19 cellular contexts compared by ENCODE assay signal in genomic region chr9:124214596-124215550, GRCh38. TPM values are rescaled to one million over a fixed set of nuclear protein-coding genes. Genes with fewer than 3 reads are reported as not detected.
DNase-seq lines count a peak whose midpoint lies in the region; ATAC-seq, FAIRE-seq and TF ChIP-seq lines count a peak whose summit lies in the region.
"Had no signal": no experiment of that assay in that cellular context is flagged by ENCODE, and none has a peak within 500 bp of the region (broad histone marks: within the 10 kb centered on the region; RNA-seq: fewer than 3 reads in every experiment).

No MANE protein-coding gene starts in this region.

- in situ Hi-C loops in HepG2 (cut with HindIII; ENCODE audit: extremely low pct_ligation_motif_present, low pct_unique_long_range_greater_than_20kb) = no loop called here

- H3K9me3 Mint-ChIP-seq in activated naive CD4-positive, alpha-beta T cell treated with anti-CD3 and anti-CD28 coated beads, Interleukin-2, amount 50 U/mL, for 24 hours = no peaks in the 10 kb centered on the region
- H3K9me3 Mint-ChIP-seq in activated naive CD4-positive, alpha-beta T cell treated with anti-CD3 and anti-CD28 coated beads for 36 hours = no peaks in the 10 kb centered on the region
- H3K9me3 Mint-ChIP-seq in activated CD8-positive, alpha-beta T cell treated with anti-CD3 and anti-CD28 coated beads, Interleukin-2, amount 10 ng/mL, durations not matched to agents 7 days and 5 days (ENCODE audit: insufficient read depth) = no peaks in the 10 kb centered on the region
- H3K9me3 Mint-ChIP-seq: naive thymus-derived CD4-positive, alpha-beta T cell had no signal

- ATAC-seq in activated CD8-positive, alpha-beta T cell treated with anti-CD3 and anti-CD28 coated beads, Interleukin-2, amount 10 ng/mL, durations not matched to agents 7 days and 5 days = no peak
- no peak for ATAC-seq in HepG2
- no peak for ATAC-seq in upper lobe of right lung
- no peak for ATAC-seq in HG02763 (IDR thresholded peaks at IDR 0.05; ENCODE audit: unreplicated experiment)
- ATAC-seq: lower lobe of right lung; naive thymus-derived CD4-positive, alpha-beta T cell had no signal

- TF ChIP-seq EP300 in HepG2 (IDR thresholded peaks at IDR 0.05; ENCODE audit: low read depth in 2 of 2, low read length in 2 of 2) (no peak), HepG2 (CRISPR knock-in tag; IDR thresholded peaks at IDR 0.05; ENCODE audit: borderline replicate concordance) (no peak), ovary (IDR thresholded peaks at IDR 0.05) (no peak)

- H3K36me3 ChIP-seq in HepG2 (replicated peaks in 1 of 2; ENCODE audit: control insufficient read depth in 1 of 2, insufficient read depth in 2 of 2, low read length in 2 of 2) (no peaks in the 10 kb centered on the region), upper lobe of right lung (no peaks in the 10 kb centered on the region), ovary (no peaks in the 10 kb centered on the region)
- H3K36me3 ChIP-seq: lower lobe of right lung had no signal

- CTCF ChIA-PET in activated naive CD4-positive, alpha-beta T cell treated with anti-CD3 and anti-CD28 coated beads for 36 hours (lab: Charles Lee) = interaction anchor here (1.3 kb wide), 1 partner anchor 87 kb away, joined by 3 read pairs; no protein-coding TSS in a partner anchor
- CTCF ChIA-PET in activated CD8-positive, alpha-beta T cell treated with anti-CD3 and anti-CD28 coated beads, Interleukin-2, amount 10 ng/mL, durations not matched to agents 7 days and 5 days (lab: Charles Lee) = interaction anchor here (0.8 kb wide), 1 partner anchor 13 kb away, joined by 3 read pairs; no protein-coding TSS in a partner anchor
- CTCF ChIA-PET in HepG2 (lab: Yijun Ruan, JAX; ENCODE audit: low intra/inter-chr PET ratio, low total read pairs) = no interaction called here

- H2AFZ ChIP-seq in HepG2 (ENCODE audit: low read length) = no peak overlapping the region

- no peaks in the 10 kb centered on the region for H3K27me3 Mint-ChIP-seq in activated naive CD4-positive, alpha-beta T cell treated with anti-CD3 and anti-CD28 coated beads, Interleukin-2, amount 50 U/mL, for 24 hours
- H3K27me3 Mint-ChIP-seq in activated naive CD4-positive, alpha-beta T cell treated with anti-CD3 and anti-CD28 coated beads for 36 hours (ENCODE audit: low read depth) = no peaks in the 10 kb centered on the region
- H3K27me3 Mint-ChIP-seq in activated CD8-positive, alpha-beta T cell treated with anti-CD3 and anti-CD28 coated beads, Interleukin-2, amount 10 ng/mL, durations not matched to agents 7 days and 5 days (ENCODE audit: low read depth) = no peaks in the 10 kb centered on the region
- H3K27me3 Mint-ChIP-seq: naive thymus-derived CD4-positive, alpha-beta T cell had no signal

- peaks cover 35% of the 10 kb centered on the region for H3K4me1 Mint-ChIP-seq in activated naive CD4-positive, alpha-beta T cell treated with anti-CD3 and anti-CD28 coated beads, Interleukin-2, amount 50 U/mL, for 24 hours
- peaks cover 45% of the 10 kb centered on the region for H3K4me1 Mint-ChIP-seq in activated naive CD4-positive, alpha-beta T cell treated with anti-CD3 and anti-CD28 coated beads for 36 hours (ENCODE audit: low read depth)
- H3K4me1 Mint-ChIP-seq in activated CD8-positive, alpha-beta T cell treated with anti-CD3 and anti-CD28 coated beads, Interleukin-2, amount 10 ng/mL, durations not matched to agents 7 days and 5 days (ENCODE audit: low read depth) = peaks cover 74% of the 10 kb centered on the region

- H3K36me3 Mint-ChIP-seq in activated naive CD4-positive, alpha-beta T cell treated with anti-CD3 and anti-CD28 coated beads, Interleukin-2, amount 50 U/mL, for 24 hours = no peaks in the 10 kb centered on the region
- H3K36me3 Mint-ChIP-seq in activated naive CD4-positive, alpha-beta T cell treated with anti-CD3 and anti-CD28 coated beads for 36 hours (ENCODE audit: low read depth) = no peaks in the 10 kb centered on the region
- H3K36me3 Mint-ChIP-seq in activated CD8-positive, alpha-beta T cell treated with anti-CD3 and anti-CD28 coated beads, Interleukin-2, amount 10 ng/mL, durations not matched to agents 7 days and 5 days (ENCODE audit: low read depth) = no peaks in the 10 kb centered on the region
- H3K36me3 Mint-ChIP-seq: naive thymus-derived CD4-positive, alpha-beta T cell had no signal

- peak overlapping the region; percentile 46 for H3K27ac Mint-ChIP-seq in activated naive CD4-positive, alpha-beta T cell treated with anti-CD3 and anti-CD28 coated beads, Interleukin-2, amount 50 U/mL, for 24 hours
- no peak overlapping the region for H3K27ac Mint-ChIP-seq in activated naive CD4-positive, alpha-beta T cell treated with anti-CD3 and anti-CD28 coated beads for 36 hours
- peak overlapping the region; percentile 95 for H3K27ac Mint-ChIP-seq in activated CD8-positive, alpha-beta T cell treated with anti-CD3 and anti-CD28 coated beads, Interleukin-2, amount 10 ng/mL, durations not matched to agents 7 days and 5 days

- no TSS peak for BruUV-seq in HepG2 (replicated peaks; lab: Mats Ljungman, UMichigan)

- no peak overlapping the region for H3K4me2 ChIP-seq in HepG2 (ENCODE audit: low read depth, low read length)

- POLR2A ChIA-PET in activated CD8-positive, alpha-beta T cell treated with anti-CD3 and anti-CD28 coated beads, Interleukin-2, amount 10 ng/mL, durations not matched to agents 7 days and 5 days (lab: Charles Lee) = interaction anchor here (1.1 kb wide), 2 partner anchors 11 to 13 kb away, joined by 3 to 4 read pairs; no protein-coding TSS in a partner anchor
- POLR2A ChIA-PET in HepG2 (lab: Yijun Ruan, JAX) = no interaction called here

- H3K79me2 ChIP-seq in HepG2 (ENCODE audit: insufficient read depth, low read length) = no peaks in the 10 kb centered on the region

- H3K4me3 Mint-ChIP-seq in activated naive CD4-positive, alpha-beta T cell treated with anti-CD3 and anti-CD28 coated beads, Interleukin-2, amount 50 U/mL, for 24 hours = no peak overlapping the region
- H3K4me3 Mint-ChIP-seq in activated naive CD4-positive, alpha-beta T cell treated with anti-CD3 and anti-CD28 coated beads for 36 hours = no peak overlapping the region
- no peak overlapping the region for H3K4me3 Mint-ChIP-seq in activated CD8-positive, alpha-beta T cell treated with anti-CD3 and anti-CD28 coated beads, Interleukin-2, amount 10 ng/mL, durations not matched to agents 7 days and 5 days

- TF ChIP-seq POLR2A in HepG2 (IDR thresholded peaks at IDR 0.05; ENCODE audit: insufficient read depth in 1 of 2, low read depth in 2 of 2, low read length in 2 of 2) (no peak), ovary (IDR thresholded peaks at IDR 0.05) (no peak)

- 53% methylated on average over 7 of the region's 13 CpGs for WGBS in HepG2 (ENCODE audit: low lambda C conversion rate)
- 65 to 68% (median 66%) methylated on average over 13 of the region's 13 CpGs for WGBS in ovary, 3 donors

- H3K9me3 ChIP-seq in HepG2 (ENCODE audit: low read length) (no peaks in the 10 kb centered on the region), upper lobe of right lung (no peaks in the 10 kb centered on the region), ovary (no peaks in the 10 kb centered on the region)
- H3K9me3 ChIP-seq: lower lobe of right lung had no signal

- no peak for FAIRE-seq in HepG2 (lab: Jason Lieb, UNC)
- FAIRE-seq: astrocyte, colon, G401.6, GM12892, H54 had no signal

- peaks cover 2 to 3% of the 10 kb centered on the region in 2 experiments; a peak in 2 of 5 replicates for H3K27me3 ChIP-seq in HepG2 (ENCODE audit: control insufficient read depth in 1 of 2, insufficient read depth in 2 of 2, low read length in 2 of 2)
- H3K27me3 ChIP-seq in upper lobe of right lung = no peaks in the 10 kb centered on the region
- H3K27me3 ChIP-seq in ovary = no peaks in the 10 kb centered on the region

- H3K9ac ChIP-seq in HepG2 (ENCODE audit: insufficient read depth, low read depth, low read length) = no peak overlapping the region

- H3K4me3 ChIP-seq in HepG2 (replicated peaks in 1 of 3; ENCODE audit: insufficient read depth in 1 of 3, low read depth in 2 of 3, low read length in 3 of 3) (no peak overlapping the region), upper lobe of right lung (no peak overlapping the region), ovary (no peak overlapping the region)
- H3K4me3 ChIP-seq: lower lobe of right lung had no signal

- H3K27ac ChIP-seq in HepG2 (ENCODE audit: extremely low read length, insufficient read depth, low read length) = no peak overlapping the region
- H3K27ac ChIP-seq in upper lobe of right lung = no peak overlapping the region
- H3K27ac ChIP-seq in ovary = no peak overlapping the region
- H3K27ac ChIP-seq: lower lobe of right lung had no signal

- H3K4me1 ChIP-seq in HepG2 (ENCODE audit: insufficient read depth, low read length) (peaks cover 32% of the 10 kb centered on the region), upper lobe of right lung (peaks cover 45% of the 10 kb centered on the region), ovary (ENCODE audit: insufficient read depth) (no peaks in the 10 kb centered on the region)

- TF ChIP-seq CTCF in HepG2 (CRISPR knock-in tag; IDR thresholded peaks at IDR 0.05) (no peak), upper lobe of right lung (IDR thresholded peaks at IDR 0.05) (no peak), ovary (IDR thresholded peaks at IDR 0.05) (no peak)

- no peak for DNase-seq in activated naive CD4-positive, alpha-beta T cell treated with anti-CD3 and anti-CD28 coated beads for 36 hours
- no peak for DNase-seq in activated CD8-positive, alpha-beta T cell treated with anti-CD3 and anti-CD28 coated beads, Interleukin-2, amount 10 ng/mL, durations not matched to agents 7 days and 5 days
- DNase-seq in HepG2 (ENCODE audit: low spot score) (no peak), upper lobe of right lung (peak; percentile 30), ovary (no peak), cortex of kidney (lab: John Stamatoyannopoulos, UW) (no peak)
- DNase-seq: activated CD4-positive, alpha-beta T cell treated with anti-CD3 and anti-CD28 coated beads for 48 hours; COR-L47; lower lobe of right lung; naive thymus-derived CD4-positive, alpha-beta T cell; NCI-H1930; T-helper 9 cell had no signal

- intact Hi-C loops in activated naive CD4-positive, alpha-beta T cell treated with anti-CD3 and anti-CD28 coated beads for 36 hours (cut with micrococcal nuclease) = loop anchor here (5.0 kb wide), 1 partner anchor 218 kb away; no protein-coding TSS in a partner anchor
- intact Hi-C loops in HepG2 (cut with micrococcal nuclease; ENCODE audit: unreplicated experiment) = no loop called here
- intact Hi-C loops in upper lobe of right lung (cut with DNase I) = no loop called here
- intact Hi-C loops in ovary (cut with DNase I) = no loop called here

- no peaks in the 10 kb centered on the region for H4K20me1 ChIP-seq in HepG2 (ENCODE audit: insufficient read depth, low read length)

- no peak for TF ChIP-seq RAD21 in HepG2 (CRISPR knock-in tag; IDR thresholded peaks at IDR 0.05)

RNA-seq across cellular contexts. Expression of gene NEK6, which starts 42.9 kb away (rescaled TPM):
- 1 to 10 TPM in 1 of 2 experiments, under 1 TPM in 1; 0.89 to 1.5 TPM for total RNA-seq in activated naive CD4-positive, alpha-beta T cell treated with anti-CD3 and anti-CD28 coated beads for 36 hours
- 10 to 100 TPM; 19.9 to 20.9 TPM for total RNA-seq in activated CD8-positive, alpha-beta T cell treated with anti-CD3 and anti-CD28 coated beads, Interleukin-2, amount 10 ng/mL, durations not matched to agents 7 days and 5 days
- total RNA-seq in HepG2 (2016; rRNA removed; fragmentation: Illumina TruSeq; extraction: Trizol) (30.4 and 44.7 TPM in 2 replicates), upper lobe of right lung (137 TPM), ovary (10 to 100 TPM in 5 of 7 donors, 1 to 10 TPM in 2; 7.2 to 45.1 (median 22.8) TPM)
- total RNA-seq in HepG2 (2016; cell fraction: cytosol; rRNA removed; fragmentation: Illumina TruSeq; extraction: Trizol; ENCODE audit: low read depth) = 24.6 and 26.3 TPM in 2 replicates
- total RNA-seq in HepG2 (2016; cell fraction: insoluble cytoplasmic fraction; rRNA removed; fragmentation: Illumina TruSeq; extraction: Trizol) = 33.2 and 37.5 TPM in 2 replicates
- 49.4 and 52.7 TPM in 2 replicates for total RNA-seq in HepG2 (2016; cell fraction: membrane; rRNA removed; fragmentation: Illumina TruSeq; extraction: Trizol)
- total RNA-seq in HepG2 (2016; cell fraction: nucleus; rRNA removed; fragmentation: Illumina TruSeq; extraction: Trizol) = 18.1 and 19.8 TPM in 2 replicates
- polyA plus RNA-seq in HepG2 (2011; rRNA removed) (119 and 127 TPM in 2 replicates), ovary (10 to 100 TPM in 1 of 2 donors, 1 to 10 TPM in 1; 7.6 to 23.0 TPM)
- 131 and 138 TPM in 2 replicates for polyA plus RNA-seq in HepG2 (2011; cell fraction: cytosol; rRNA removed)
- polyA plus RNA-seq in HepG2 (2011; cell fraction: nucleus; rRNA removed) = 94.1 and 101 TPM in 2 replicates
- 75.9 and 86.0 TPM in 2 replicates for polyA plus RNA-seq in HepG2 (2012)
- polyA plus RNA-seq in HepG2 (2016; cell fraction: cytosol; fragmentation: Illumina TruSeq; extraction: Trizol; ENCODE audit: low read depth) = 55.6 and 62.7 TPM in 2 replicates
- 71.0 and 74.4 TPM in 2 replicates for polyA plus RNA-seq in HepG2 (2016; cell fraction: insoluble cytoplasmic fraction; fragmentation: Illumina TruSeq; extraction: Trizol; ENCODE audit: low read depth)
- 68.1 and 79.5 TPM in 2 replicates for polyA plus RNA-seq in HepG2 (2016; cell fraction: membrane; fragmentation: Illumina TruSeq; extraction: Trizol; ENCODE audit: low read depth)
- 41.9 and 42.8 TPM in 2 replicates for polyA plus RNA-seq in HepG2 (2016; cell fraction: nucleus; fragmentation: Illumina TruSeq; extraction: Trizol; ENCODE audit: insufficient read depth, low read depth)
- polyA minus RNA-seq in HepG2 (2011; rRNA and poly(A)+ RNA removed; ENCODE audit: low replicate concordance) = 13.4 and 281 TPM in 2 replicates
- polyA minus RNA-seq in HepG2 (2011; cell fraction: cytosol; rRNA and poly(A)+ RNA removed) = 74.6 and 87.4 TPM in 2 replicates
- 49.3 and 50.8 TPM in 2 replicates for polyA minus RNA-seq in HepG2 (2011; cell fraction: nucleus; rRNA and poly(A)+ RNA removed)
